1 cellular context compared by ENCODE assay signal in genomic region chr20:51739722-51740249, GRCh38.
TF ChIP-seq lines count a peak whose summit lies in the region.

No MANE protein-coding gene starts in this region.

TF ChIP-seq in HepG2, 621 proteins besides CTCF, POLR2A, EP300 and RAD21 (continued from another document and continues in another):
- TF ChIP-seq MLXIP (CRISPR knock-in tag; IDR thresholded peaks at IDR 0.05; ENCODE audit: borderline replicate concordance) (no peak), PRPF4 (IDR thresholded peaks at IDR 0.05; ENCODE audit: low read depth, low read length, poor library complexity, severe bottlenecking) (no peak), MEIS1 (CRISPR knock-in tag; IDR thresholded peaks at IDR 0.05; ENCODE audit: borderline replicate concordance) (no peak; the same call in 1 of the 2 replicates), MED8 (CRISPR knock-in tag; IDR thresholded peaks at IDR 0.05; ENCODE audit: insufficient replicate concordance) (no peak), ZNF136 (CRISPR knock-in tag; IDR thresholded peaks at IDR 0.05; ENCODE audit: low read depth) (no peak), SOX5 (CRISPR knock-in tag; IDR thresholded peaks at IDR 0.05; ENCODE audit: borderline replicate concordance) (peak; percentile 53; the same call in 1 of the 2 replicates), RBM22 (optimal IDR thresholded peaks at IDR 0.05; ENCODE audit: low read length) (no peak), HMGA1 (CRISPR knock-in tag; conservative IDR thresholded peaks at IDR 0.05) (no peak), ZNF350 (CRISPR knock-in tag; IDR thresholded peaks at IDR 0.05; ENCODE audit: borderline replicate concordance, low read depth) (peak; percentile 28; the same call in 1 of the 2 replicates), MIER2 (CRISPR knock-in tag; IDR thresholded peaks at IDR 0.05) (no peak), PRDM10 (CRISPR knock-in tag; IDR thresholded peaks at IDR 0.05; ENCODE audit: low read depth) (no peak), PAXIP1 (CRISPR knock-in tag; conservative IDR thresholded peaks at IDR 0.05) (peak; percentile 68; the same call in 1 of the 2 replicates), CBX2 (IDR thresholded peaks at IDR 0.05; ENCODE audit: low read depth, low read length) (no peak), CBX2 (CRISPR knock-in tag; IDR thresholded peaks at IDR 0.05; ENCODE audit: low read depth) (no peak), MYC (CRISPR knock-in tag; IDR thresholded peaks at IDR 0.05; ENCODE audit: borderline replicate concordance) (no peak), NFRKB (IDR thresholded peaks at IDR 0.05) (no peak), TBX3 (IDR thresholded peaks at IDR 0.05; ENCODE audit: borderline replicate concordance) (no peak), ZNF407 (CRISPR knock-in tag; IDR thresholded peaks at IDR 0.05; ENCODE audit: not compliant biosample characterization) (peak; percentile 62), ZNF142 (CRISPR knock-in tag; IDR thresholded peaks at IDR 0.05) (no peak), ZNF816 (CRISPR knock-in tag; IDR thresholded peaks at IDR 0.05; ENCODE audit: borderline replicate concordance) (peak; percentile 47; the same call in 1 of the 2 replicates), ZIK1 (CRISPR knock-in tag; IDR thresholded peaks at IDR 0.05; ENCODE audit: borderline replicate concordance, low read depth) (no peak), NFE2L1 (CRISPR knock-in tag; IDR thresholded peaks at IDR 0.05; ENCODE audit: borderline replicate concordance) (no peak), RFXANK (CRISPR knock-in tag; IDR thresholded peaks at IDR 0.05) (no peak), ZNF781 (CRISPR knock-in tag; IDR thresholded peaks at IDR 0.05; ENCODE audit: borderline replicate concordance, not compliant biosample characterization) (peak; percentile 43), ZNF724P (CRISPR knock-in tag; IDR thresholded peaks at IDR 0.05; ENCODE audit: borderline replicate concordance) (no peak), ZNF20 (CRISPR knock-in tag; IDR thresholded peaks at IDR 0.05) (no peak), NFKB2 (CRISPR knock-in tag; IDR thresholded peaks at IDR 0.05; ENCODE audit: borderline replicate concordance) (no peak), ZBTB3 (CRISPR knock-in tag; IDR thresholded peaks at IDR 0.05; ENCODE audit: borderline replicate concordance, low read depth) (peak; percentile 67; the same call in 1 of the 2 replicates), PITX1 (CRISPR knock-in tag; IDR thresholded peaks at IDR 0.05) (peak; percentile 49; the same call in 1 of the 2 replicates), EED (CRISPR knock-in tag; IDR thresholded peaks at IDR 0.05) (no peak), MED1 (CRISPR knock-in tag; IDR thresholded peaks at IDR 0.05) (peak; percentile 35; the same call in 1 of the 2 replicates), SIN3B (IDR thresholded peaks at IDR 0.05; ENCODE audit: low read length) (no peak)
